ENCODE assay signal across 24 cellular contexts in genomic region chr7:88615336-88615735, GRCh38.
"Had no signal": no experiment of that assay in that cellular context is flagged by ENCODE, and none has a peak within 500 bp of the region (broad histone marks: within the 10 kb centered on the region; RNA-seq: fewer than 3 reads in every experiment).

No MANE protein-coding gene starts in this region.

- ATAC-seq: activated CD8-positive, alpha-beta T cell treated with anti-CD3 and anti-CD28 coated beads for 36 hours; activated naive CD8-positive, alpha-beta T cell treated with anti-CD3 and anti-CD28 coated beads, Interleukin-2, amount 50 U/mL, for 24 hours; activated T-cell treated with anti-CD3 and anti-CD28 coated beads, Interleukin-2, amount 50 U/mL, for 4 hours; activated T-cell treated with anti-CD3 and anti-CD28 coated beads, Interleukin-2, amount 50 U/mL, for 72 hours had no signal

- DNase-seq: activated B cell treated with CpG ODN at 0.5 μM for 24 hours; activated CD4-positive, alpha-beta memory T cell treated with anti-CD3 and anti-CD28 coated beads for 36 hours; activated CD4-positive, alpha-beta T cell treated with anti-CD3 and anti-CD28 coated beads for 4 hours; activated CD4-positive, alpha-beta T cell treated with anti-CD3 and anti-CD28 coated beads, Interleukin-2, amount 10 ng/mL, durations not matched to agents 24 days and 14 days; activated CD4-positive, alpha-beta T cell treated with anti-CD3 and anti-CD28 coated beads, Interleukin-2, amount 50 U/mL, for 1 hour; activated CD4-positive, alpha-beta T cell treated with anti-CD3 and anti-CD28 coated beads, Interleukin-2, amount 50 U/mL, for 4 hours; activated CD4-positive, CD25-positive, alpha-beta regulatory T cell treated with anti-CD3 and anti-CD28 coated beads, Interleukin-2, amount 50 U/mL, for 72 hours; activated CD8-positive, alpha-beta memory T cell treated with anti-CD3 and anti-CD28 coated beads, Interleukin-2, amount 50 U/mL, for 4 hours; activated CD8-positive, alpha-beta T cell treated with anti-CD3 and anti-CD28 coated beads for 36 hours; activated effector memory CD4-positive, alpha-beta T cell treated with Interleukin-2 at 50 U/mL for 16 hours; activated gamma-delta T cell; activated naive CD4-positive, alpha-beta T cell treated with anti-CD3 and anti-CD28 coated beads, Interleukin-2, amount 10 ng/mL, durations not matched to agents 7 days and 5 days; activated naive CD4-positive, alpha-beta T cell treated with Interleukin-2 at 50 U/mL for 16 hours; activated naive CD8-positive, alpha-beta T cell treated with anti-CD3 and anti-CD28 coated beads, Interleukin-2, amount 10 ng/mL, durations not matched to agents 7 days and 5 days; activated naive CD8-positive, alpha-beta T cell treated with anti-CD3 and anti-CD28 coated beads, Interleukin-2, amount 50 U/mL, for 24 hours; activated T-cell treated with anti-CD3 and anti-CD28 coated beads for 4 hours; activated T-cell treated with anti-CD3 and anti-CD28 coated beads, Interleukin-2, amount 50 U/mL, for 1 hour; activated T-cell treated with anti-CD3 and anti-CD28 coated beads, Interleukin-2, amount 50 U/mL, for 4 hours; activated T-cell treated with anti-CD3 and anti-CD28 coated beads, Interleukin-2, amount 50 U/mL, for 72 hours; amygdala; anterior cingulate cortex; caudate nucleus; T-helper 2 cell; T-helper 9 cell had no signal
